9 cellular contexts compared by ENCODE assay signal in genomic region chr6:147203311-147204059, GRCh38. TPM values are rescaled to one million over a fixed set of nuclear protein-coding genes. Genes with fewer than 3 reads are reported as not detected.
A peak's percentile ranks its signal among the peaks of the same experiment; 100 is the strongest.
DNase-seq lines count a peak whose midpoint lies in the region; ATAC-seq, FAIRE-seq and TF ChIP-seq lines count a peak whose summit lies in the region.
"Had no signal": no experiment of that assay in that cellular context is flagged by ENCODE, and none has a peak within 500 bp of the region (broad histone marks: within the 10 kb centered on the region; RNA-seq: fewer than 3 reads in every experiment).

No MANE protein-coding gene starts in this region.

- H3K27ac ChIP-seq in CD8-positive, alpha-beta T cell (ENCODE audit: low read depth, low read length): peak overlapping the region; percentile 86
- H3K27ac ChIP-seq in endothelial cell of umbilical vein (ENCODE audit: insufficient read depth, low read depth, low read length): peak overlapping the region; percentile 86

- BruUV-seq in endothelial cell of umbilical vein (replicated peaks; lab: Mats Ljungman, UMichigan): no TSS peak

- peaks cover 12% of the 10 kb centered on the region for H3K4me1 ChIP-seq in CD8-positive, alpha-beta T cell (ENCODE audit: insufficient read depth, low read length)
- H3K4me1 ChIP-seq in endothelial cell of umbilical vein (ENCODE audit: control insufficient read depth, extremely low read depth, insufficient read depth, low read length): peaks cover 20% of the 10 kb centered on the region

- intact Hi-C loops in CD8-positive, alpha-beta T cell (cut with DNase I, micrococcal nuclease): loop anchor here (2.0 to 10.0 kb wide), 7 partner anchors 15 to 1469 kb away; partner anchors contain the start of genes EPM2A (in 2 of the 2), FBXO30 (in 2 of the 2) and SHPRH (in 1 of the 2)
- intact Hi-C loops in endothelial cell of umbilical vein (cut with micrococcal nuclease): loop anchor here (2.0 kb wide), 4 partner anchors 17 to 817 kb away; partner anchors contain the start of gene RAB32

- peak overlapping the region; percentile 95 for H3K4me3 Mint-ChIP-seq in CD8-positive, alpha-beta T cell

- peak overlapping the region; percentile 97 for H2AFZ ChIP-seq in endothelial cell of umbilical vein (ENCODE audit: low read depth, low read length)

- peak; percentile 52 to 85 (median 64) for DNase-seq in CD8-positive, alpha-beta T cell
- DNase-seq in HK-2 (ENCODE audit: unreplicated experiment) (peak; percentile 72), NOMO-1 (lab: John Stamatoyannopoulos, UW; ENCODE audit: unreplicated experiment in 2 of 2) (peak; percentile 68 to 83), endothelial cell of umbilical vein (ENCODE audit: low read depth, low spot score) (peak; percentile 80), middle frontal gyrus (ENCODE audit: extremely low spot score, low spot score) (peak; percentile 72)
- DNase-seq in activated CD8-positive, alpha-beta memory T cell treated with anti-CD3 and anti-CD28 coated beads, Interleukin-2, amount 50 U/mL, for 24 hours (ENCODE audit: extremely low read depth): peak; percentile 23
- DNase-seq in stimulated activated CD8-positive, alpha-beta memory T cell treated with anti-CD3 and anti-CD28 coated beads, Interleukin-2, amount 100 ng/mL, for 1 hour (ENCODE audit: low read depth in 2 of 2): peak; percentile 33 to 47

- no peaks in the 10 kb centered on the region for H3K36me3 ChIP-seq in CD8-positive, alpha-beta T cell (ENCODE audit: insufficient read depth, low read length)
- H3K36me3 ChIP-seq in endothelial cell of umbilical vein (ENCODE audit: control insufficient read depth in 2 of 2, extremely low read depth in 1 of 2, insufficient read depth in 2 of 2, low read length in 2 of 2): no peaks in the 10 kb centered on the region

- H3K4me2 ChIP-seq in endothelial cell of umbilical vein (ENCODE audit: insufficient read depth, low read length): peak overlapping the region; percentile 97

- dilution Hi-C loops in endothelial cell of umbilical vein (cut with MboI; ENCODE audit: extremely low pct_ligation_motif_present, low sequenced_read_pairs): no loop called here

- H3K27me3 ChIP-seq in CD8-positive, alpha-beta T cell (ENCODE audit: insufficient read depth, low read length): no peaks in the 10 kb centered on the region
- no peaks in the 10 kb centered on the region for H3K27me3 ChIP-seq in endothelial cell of umbilical vein (ENCODE audit: control insufficient read depth in 2 of 2, insufficient read depth in 2 of 2, low read length in 2 of 2)

- no peaks in the 10 kb centered on the region for H3K9me3 ChIP-seq in CD8-positive, alpha-beta T cell (ENCODE audit: low read length)
- H3K9me3 ChIP-seq in endothelial cell of umbilical vein (replicated peaks; ENCODE audit: control insufficient read depth, insufficient read depth, low read length): no peaks in the 10 kb centered on the region

- H3K27ac Mint-ChIP-seq in CD8-positive, alpha-beta T cell: peak overlapping the region; percentile 99

- peaks cover 30% of the 10 kb centered on the region for H3K79me2 ChIP-seq in endothelial cell of umbilical vein (ENCODE audit: control insufficient read depth, insufficient read depth, low read length)

- H3K9ac ChIP-seq in endothelial cell of umbilical vein (replicated peaks; ENCODE audit: extremely low read depth, insufficient read depth, low read length): peak overlapping the region; percentile 95

- H3K9me1 ChIP-seq in endothelial cell of umbilical vein (replicated peaks; ENCODE audit: control insufficient read depth, extremely low read depth, insufficient read depth, low read length): no peaks in the 10 kb centered on the region

- CTCF ChIA-PET in CD8-positive, alpha-beta T cell (lab: Charles Lee): interaction anchor here (1.0 to 1.6 kb wide), 3 partner anchors 9 to 126 kb away, joined by 3 to 6 read pairs (median 3); no protein-coding TSS in a partner anchor
- CTCF ChIA-PET in endothelial cell of umbilical vein (lab: Charles Lee): interaction anchor here (0.6 to 0.8 kb wide), 3 partner anchors 9 to 179 kb away, joined by 3 to 4 read pairs (median 3); no protein-coding TSS in a partner anchor

- peaks cover 1% of the 10 kb centered on the region for H4K20me1 ChIP-seq in endothelial cell of umbilical vein (replicated peaks; ENCODE audit: control insufficient read depth, extremely low read depth, insufficient read depth, low read length)

- H3K4me3 ChIP-seq in CD8-positive, alpha-beta T cell (ENCODE audit: low read depth, low read length): peak overlapping the region; percentile 76
- peak overlapping the region; percentile 58 to 92 (median 89) for H3K4me3 ChIP-seq in endothelial cell of umbilical vein (replicated peaks in 1 of 3; ENCODE audit: insufficient read depth in 1 of 3, low read depth in 1 of 3, low read length in 3 of 3)

- H3K27me3 Mint-ChIP-seq in CD8-positive, alpha-beta T cell (ENCODE audit: low read depth): no peaks in the 10 kb centered on the region

- peaks cover 13% of the 10 kb centered on the region for H3K36me3 Mint-ChIP-seq in CD8-positive, alpha-beta T cell

- no peak for TF ChIP-seq CTCF in CD8-positive, alpha-beta T cell (IDR thresholded peaks at IDR 0.05)
- TF ChIP-seq CTCF in endothelial cell of umbilical vein (IDR thresholded peaks at IDR 0.05; ENCODE audit: extremely low read depth in 1 of 2, insufficient read depth in 1 of 2, low read depth in 1 of 2, low read length in 2 of 2): no peak

- peaks cover 40% of the 10 kb centered on the region for H3K4me1 Mint-ChIP-seq in CD8-positive, alpha-beta T cell (ENCODE audit: low read depth)

- TF ChIP-seq POLR2A in endothelial cell of umbilical vein (IDR thresholded peaks at IDR 0.05; ENCODE audit: low read depth, low read length): peak; percentile 64

- no peaks in the 10 kb centered on the region for H3K9me3 Mint-ChIP-seq in CD8-positive, alpha-beta T cell

- POLR2A ChIA-PET in CD8-positive, alpha-beta T cell (lab: Charles Lee): interaction anchor here (0.8 to 2.5 kb wide), 8 partner anchors 8 to 96 kb away, joined by 3 to 13 read pairs (median 3); no protein-coding TSS in a partner anchor
- POLR2A ChIA-PET in endothelial cell of umbilical vein (lab: Charles Lee): interaction anchor here (0.6 kb wide), 1 partner anchor 1468 kb away, joined by 5 read pairs; the partner anchor contains the start of gene EPM2A

- FAIRE-seq in endothelial cell of umbilical vein (lab: Jason Lieb, UNC): peak; percentile 46
- FAIRE-seq: islet of Langerhans had no signal

- ATAC-seq in CD8-positive, alpha-beta T cell: peak; percentile 47
- peak; percentile 51 for ATAC-seq in GM19455 (IDR thresholded peaks at IDR 0.05; ENCODE audit: unreplicated experiment)

TF ChIP-seq in endothelial cell of umbilical vein, 7 proteins besides CTCF, POLR2A, EP300 and RAD21:
- TF ChIP-seq EZH2 (IDR thresholded peaks at IDR 0.05; ENCODE audit: borderline replicate concordance, low read depth, low read length, severe bottlenecking) (no peak), POLR2AphosphoS5 (IDR thresholded peaks at IDR 0.05; ENCODE audit: insufficient read depth, low read depth, low read length) (peak; percentile 67)

RNA-seq across cellular contexts. Expression of gene STXBP5, which starts 0.7 kb away (rescaled TPM):
- total RNA-seq in CD8-positive, alpha-beta T cell: 10 to 100 TPM; 18.6 to 19.6 TPM
- total RNA-seq in endothelial cell of umbilical vein: 21.8 and 25.0 TPM in 2 replicates
- 4.7 and 7.1 TPM in 2 replicates for polyA plus RNA-seq in endothelial cell of umbilical vein
- polyA plus RNA-seq in endothelial cell of umbilical vein (2011; cell fraction: cytosol; rRNA removed): 7.0 and 8.8 TPM in 2 replicates
- 24.8 and 25.0 TPM in 2 replicates for polyA plus RNA-seq in endothelial cell of umbilical vein (2011; cell fraction: nucleus; rRNA removed)
- polyA plus RNA-seq in endothelial cell of umbilical vein (2012): 11.8 and 16.5 TPM in 2 replicates
- polyA minus RNA-seq in endothelial cell of umbilical vein: 43.1 and 44.2 TPM in 2 replicates
- 19.0 TPM for polyA minus RNA-seq in endothelial cell of umbilical vein (2011; cell fraction: cytosol; rRNA and poly(A)+ RNA removed)
- polyA minus RNA-seq in endothelial cell of umbilical vein (2011; cell fraction: nucleus; rRNA and poly(A)+ RNA removed): 96.6 and 124 TPM in 2 replicates

Comparison
In these comparisons a context has a peak if more than half of its experiments do, and no peak if none do; other contexts are left out.
1. Peak in every context shown above with its lines: DNase-seq, ATAC-seq, H3K4me3 ChIP-seq and H3K27ac ChIP-seq.
2. DNase-seq: peak in every context shown above with its lines; median percentile 80 in endothelial cell of umbilical vein; 76 in NOMO-1; 72 in HK-2; 72 in middle frontal gyrus; 64 in CD8-positive, alpha-beta T cell; 40 in stimulated activated CD8-positive, alpha-beta memory T cell treated with anti-CD3 and anti-CD28 coated beads, Interleukin-2, amount 100 ng/mL, for 1 hour; 23 in activated CD8-positive, alpha-beta memory T cell treated with anti-CD3 and anti-CD28 coated beads, Interleukin-2, amount 50 U/mL, for 24 hours.